ENCODE assay signal across 11 cellular contexts in the genomic region with DNA sequence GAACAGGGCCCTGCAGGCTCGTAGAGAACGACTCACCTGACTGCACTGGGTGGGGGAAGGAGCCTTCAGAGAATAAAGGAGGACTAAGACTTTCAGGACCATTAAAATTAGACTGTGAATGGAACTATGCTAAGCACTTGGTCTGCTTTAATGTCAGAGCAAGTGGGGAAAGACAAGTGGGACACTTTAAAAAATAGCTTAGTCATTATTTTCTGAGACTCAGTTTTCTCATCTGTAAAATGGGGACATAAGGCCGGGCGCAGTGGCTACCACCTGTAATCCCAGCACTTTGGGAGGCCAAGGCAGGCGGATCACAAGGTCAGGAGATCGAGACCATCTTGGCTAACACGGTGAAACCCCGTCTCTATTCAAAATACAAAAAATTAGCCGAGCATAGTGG. TPM values are rescaled to one million over a fixed set of nuclear protein-coding genes. Genes with fewer than 3 reads are reported as not detected.
"Had no signal": no experiment of that assay in that cellular context is flagged by ENCODE, and none has a peak within 500 bp of the region (broad histone marks: within the 10 kb centered on the region; RNA-seq: fewer than 3 reads in every experiment).

No MANE protein-coding gene starts in this region.

- H3K4me1 Mint-ChIP-seq: GM23338 had no signal

- H3K27ac ChIP-seq: GM23248 had no signal

- H3K9me3 ChIP-seq: HAP-1 had no signal

- H3K27ac Mint-ChIP-seq: GM23338, H9, HFFc6 had no signal

- H3K4me3 Mint-ChIP-seq: GM23338, H9, HFFc6 had no signal

- H3K9ac ChIP-seq: GM23248 had no signal

- H2AFZ ChIP-seq: GM23248, GM23338 had no signal

- H3K4me3 ChIP-seq: GM23248, GM23338, HAP-1 had no signal

- H3K4me2 ChIP-seq: GM23338 had no signal

- DNase-seq: GM23248, GOT3, H7, H9, HCEC 1CT, HFFc6 had no signal

- H3K36me3 ChIP-seq: HAP-1 had no signal

- ATAC-seq: GM23338, HCT116 had no signal

- H3K9me3 Mint-ChIP-seq: GM23338, H9, HFFc6 had no signal

- FAIRE-seq: H1, H54 had no signal

RNA-seq across cellular contexts. Expression of a gene that starts 19.3 kb away (rescaled TPM):
- total RNA-seq: GM23248, H1, H9, HFFc6 had no signal
- polyA plus RNA-seq: GM23248, GM23338 had no signal
